In the genomic region with DNA sequence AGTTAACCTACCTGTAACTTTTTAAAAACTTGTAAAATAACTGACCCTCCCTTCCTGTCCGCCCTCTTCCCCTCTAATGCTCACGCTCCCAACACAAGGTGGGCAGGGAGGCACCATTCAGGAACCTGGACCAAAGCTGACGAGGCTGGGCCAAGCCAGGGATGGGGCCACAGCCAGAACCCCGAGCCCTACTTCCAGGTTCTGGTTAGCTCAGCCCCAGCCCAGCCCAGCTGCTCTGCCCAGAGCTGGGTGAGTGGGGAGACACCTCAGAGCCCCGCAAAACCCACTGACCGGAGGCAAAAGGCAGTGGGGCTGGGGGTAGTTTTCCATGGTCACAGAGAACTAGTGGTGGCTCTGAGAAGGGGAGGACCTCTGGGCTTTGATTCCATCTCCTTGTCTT, we compare ENCODE assay signal across 1 cellular context.
TF ChIP-seq lines count a peak whose summit lies in the region.

No MANE protein-coding gene starts in this region.

TF ChIP-seq in HEK293, 187 proteins besides CTCF, POLR2A, EP300 and RAD21 (continued from another document):
- no peak for TF ChIP-seq ZBTB49 (tag by site-specific recombination; IDR thresholded peaks at IDR 0.05; ENCODE audit: low read depth)
